Comparison of ENCODE assay signal across 9 cellular contexts in genomic region chr4:6953751-6954380, GRCh38. TPM values are rescaled to one million over a fixed set of nuclear protein-coding genes. Genes with fewer than 3 reads are reported as not detected.
DNase-seq lines count a peak whose midpoint lies in the region; ATAC-seq and TF ChIP-seq lines count a peak whose summit lies in the region.
"Had no signal": no experiment of that assay in that cellular context is flagged by ENCODE, and none has a peak within 500 bp of the region (broad histone marks: within the 10 kb centered on the region; RNA-seq: fewer than 3 reads in every experiment).

No MANE protein-coding gene starts in this region.

- CTCF ChIA-PET in T-cell (lab: Charles Lee): interaction anchor here in 1 of 2 donors (0.6 kb wide), 1 partner anchor 116 kb away, joined by 4 read pairs; no protein-coding TSS in a partner anchor

- no peak for ATAC-seq in T-cell (replicated peaks in 1 of 4)

- H3K36me3 ChIP-seq in left ventricle myocardium inferior: no peaks in the 10 kb centered on the region
- no peaks in the 10 kb centered on the region for H3K36me3 ChIP-seq in sigmoid colon
- H3K36me3 ChIP-seq: SJSA1 had no signal

- no peaks in the 10 kb centered on the region for H3K36me3 Mint-ChIP-seq in T-cell

- no peaks in the 10 kb centered on the region for H3K9me3 Mint-ChIP-seq in T-cell

- intact Hi-C loops in left ventricle myocardium inferior (cut with micrococcal nuclease): no loop called here
- intact Hi-C loops in sigmoid colon (cut with DNase I): no loop called here

- TF ChIP-seq CTCF in astrocyte of the cerebellum (IDR thresholded peaks at IDR 0.05; ENCODE audit: low read depth, low read length, missing control alignments) (no peak), left ventricle myocardium inferior (IDR thresholded peaks at IDR 0.05; ENCODE audit: borderline replicate concordance) (no peak), sigmoid colon (IDR thresholded peaks at IDR 0.05) (no peak)

- H3K27me3 ChIP-seq in left ventricle myocardium inferior (ENCODE audit: low read depth) (no peaks in the 10 kb centered on the region), sigmoid colon (no peaks in the 10 kb centered on the region)
- H3K27me3 ChIP-seq: SJSA1 had no signal

- 27 to 71% methylated on average over 35 of the region's 35 CpGs for WGBS in sigmoid colon, 2 donors

- H3K27ac ChIP-seq in left ventricle myocardium inferior (replicated peaks) (no peak overlapping the region), sigmoid colon (peak overlapping the region; percentile 37 to 52 (median 45))
- H3K27ac ChIP-seq: SJSA1 had no signal

- DNase-seq in DMS 273 (lab: John Stamatoyannopoulos, UW; ENCODE audit: unreplicated experiment) (peak; percentile 89), astrocyte of the cerebellum (ENCODE audit: low read depth) (peak; percentile 11), left ventricle myocardium inferior (peak; percentile 81), sigmoid colon (peak; percentile 90), NCI-H774 (lab: John Stamatoyannopoulos, UW) (no peak), DMS53 (lab: John Stamatoyannopoulos, UW) (no peak), T-cell (no peak), KG1 (lab: John Stamatoyannopoulos, UW) (no peak)

- H3K4me1 Mint-ChIP-seq in T-cell: peaks cover 48 to 68% (median 66%) of the 10 kb centered on the region in 3 donors

- no peak for TF ChIP-seq EP300 in sigmoid colon (IDR thresholded peaks at IDR 0.05)

- H3K4me3 Mint-ChIP-seq in T-cell: no peak overlapping the region

- POLR2A ChIA-PET in T-cell (lab: Charles Lee): no interaction called here

- H3K4me3 ChIP-seq in astrocyte of the cerebellum (ENCODE audit: low read depth, low read length) (peak overlapping the region; percentile 9), left ventricle myocardium inferior (peak overlapping the region; percentile 46), sigmoid colon (peak overlapping the region in 3 of 4 donors; percentile 30 to 37 (median 30))
- H3K4me3 ChIP-seq: SJSA1 had no signal

- H3K27ac Mint-ChIP-seq in T-cell: no peak overlapping the region

- in situ Hi-C loops in astrocyte of the cerebellum (cut with HindIII; ENCODE audit: low sequenced_read_pairs): no loop called here

- no peak for TF ChIP-seq POLR2A in sigmoid colon (IDR thresholded peaks at IDR 0.05)

- no peaks in the 10 kb centered on the region for H3K27me3 Mint-ChIP-seq in T-cell

- H3K9me3 ChIP-seq in left ventricle myocardium inferior (replicated peaks) (no peaks in the 10 kb centered on the region), sigmoid colon (no peaks in the 10 kb centered on the region)
- H3K9me3 ChIP-seq: SJSA1 had no signal

- H3K4me1 ChIP-seq in left ventricle myocardium inferior: peaks cover 15% of the 10 kb centered on the region
- H3K4me1 ChIP-seq in sigmoid colon: peaks cover 0 to 7% (median 7%) of the 10 kb centered on the region in 4 donors
- H3K4me1 ChIP-seq: SJSA1 had no signal

RNA-seq across cellular contexts. Expression of gene TBC1D14, which starts 44.2 kb away (rescaled TPM):
- total RNA-seq in left ventricle myocardium inferior (36.1 TPM), sigmoid colon (10 to 100 TPM; 26.3 to 46.4 (median 32.6) TPM), T-cell (10 to 100 TPM; 44.2 to 73.8 (median 62.3) TPM)
- 10 to 100 TPM; 19.2 to 38.5 (median 22.2) TPM for polyA plus RNA-seq in sigmoid colon

Comparison
In these comparisons a context has a peak if more than half of its experiments do, and no peak if none do; other contexts are left out.
1. DNase-seq: peak in DMS 273 (single experiment), astrocyte of the cerebellum (single experiment), left ventricle myocardium inferior (single experiment) and sigmoid colon (single experiment); none in NCI-H774 (single experiment), DMS53 (single experiment), T-cell (0 of 34) and KG1 (single experiment).
2. Peak in every context shown above with its lines, with median percentiles within 50 percentile points of each other: H3K4me3 ChIP-seq.